Comparison of ENCODE assay signal across 34 cellular contexts in genomic region chr17:39597372-39598046, GRCh38. TPM values are rescaled to one million over a fixed set of nuclear protein-coding genes. Genes with fewer than 3 reads are reported as not detected.
DNase-seq lines count a peak whose midpoint lies in the region; ATAC-seq and TF ChIP-seq lines count a peak whose summit lies in the region.
"Had no signal": no experiment of that assay in that cellular context is flagged by ENCODE, and none has a peak within 500 bp of the region (broad histone marks: within the 10 kb centered on the region; RNA-seq: fewer than 3 reads in every experiment).

No MANE protein-coding gene starts in this region.

- TF ChIP-seq CTCF in Panc1 (IDR thresholded peaks at IDR 0.05) = no peak
- TF ChIP-seq CTCF in CD14-positive monocyte (IDR thresholded peaks at IDR 0.05) = no peak

- H3K36me3 ChIP-seq in H7 (replicated peaks; ENCODE audit: control insufficient read depth, insufficient read depth, low read length) (no peaks in the 10 kb centered on the region), Panc1 (ENCODE audit: control insufficient read depth, insufficient read depth, low read length) (no peaks in the 10 kb centered on the region)
- H3K36me3 ChIP-seq: brain microvascular endothelial cell, esophagus squamous epithelium, heart left ventricle, left ventricle myocardium inferior, right atrium auricular region, WERI-Rb-1 had no signal

- no peak overlapping the region for H3K27ac ChIP-seq in Panc1 (ENCODE audit: low read length)
- H3K27ac ChIP-seq: brain microvascular endothelial cell, esophagus squamous epithelium, foreskin keratinocyte, heart left ventricle, left ventricle myocardium inferior, right atrium auricular region, testis, WERI-Rb-1 had no signal

- ATAC-seq in Panc1 = 0 out of 2 replicates have a peak, but pooled peaks have one; percentile 47
- no peak for ATAC-seq in naive B cell (ENCODE audit: low read depth in 2 of 2)
- no peak for ATAC-seq in HG03097 (IDR thresholded peaks at IDR 0.05; ENCODE audit: low FRiP score, unreplicated experiment)
- no peak for ATAC-seq in HG03039 (IDR thresholded peaks at IDR 0.05; ENCODE audit: unreplicated experiment)
- ATAC-seq: foreskin keratinocyte, HepG2 had no signal

- DNase-seq in activated CD4-positive, alpha-beta T cell treated with anti-CD3 and anti-CD28 coated beads for 48 hours = peak; percentile 26
- DNase-seq in activated CD4-positive, alpha-beta T cell treated with anti-CD3 and anti-CD28 coated beads, Interleukin-2, amount 50 U/mL, for 48 hours = no peak
- DNase-seq in H7 (peak; percentile 61), Panc1 (ENCODE audit: low read depth, low spot score) (no peak), naive B cell (no peak), CD14-positive monocyte (ENCODE audit: low spot score) (no peak)
- DNase-seq: activated CD4-positive, alpha-beta memory T cell treated with anti-CD3 and anti-CD28 coated beads, Interleukin-2, amount 10 ng/mL, durations not matched to agents 7 days and 5 days; activated CD8-positive, alpha-beta memory T cell treated with anti-CD3 and anti-CD28 coated beads, Interleukin-2, amount 50 U/mL, for 4 hours; activated naive CD4-positive, alpha-beta T cell treated with anti-CD3 and anti-CD28 coated beads, Interleukin-2, amount 50 U/mL, for 16 hours; amniotic stem cell; brain microvascular endothelial cell; Caco-2; DND-41; esophagus squamous epithelium; foreskin keratinocyte; heart left ventricle; left ventricle myocardium inferior; mesendoderm; NCI-H2081 treated with DMSO at 0.1 percent for 48 hours; SHP77 treated with DMSO at 0.1 percent for 48 hours; stimulated activated naive CD4-positive, alpha-beta T cell treated with Interleukin-2 at 50 U/mL for 16 hours; T1000; testis; WERI-Rb-1 had no signal

- no peaks in the 10 kb centered on the region for H3K9me3 ChIP-seq in Panc1 (ENCODE audit: control insufficient read depth, insufficient read depth, low read depth, low read length)
- H3K9me3 ChIP-seq: Caco-2, esophagus squamous epithelium, heart left ventricle, left ventricle myocardium inferior, right atrium auricular region, testis had no signal

- H3K4me3 Mint-ChIP-seq in naive B cell (peak overlapping the region in 5 of 8 donors; percentile 24 to 72 (median 57)), CD14-positive monocyte (peak overlapping the region in 1 of 2 donors; percentile 75)
- H3K4me3 Mint-ChIP-seq: activated CD4-positive, alpha-beta memory T cell treated with anti-CD3 and anti-CD28 coated beads, Interleukin-2, amount 10 ng/mL, durations not matched to agents 7 days and 5 days had no signal

- H3K4me3 ChIP-seq in H7 (ENCODE audit: insufficient read depth, low read depth, low read length) = no peak overlapping the region
- H3K4me3 ChIP-seq in Panc1 (ENCODE audit: low read depth in 2 of 2, low read length in 2 of 2) = no peak overlapping the region
- H3K4me3 ChIP-seq: esophagus squamous epithelium, heart left ventricle, left ventricle myocardium inferior, right atrium auricular region, smooth muscle cell, testis had no signal

- H3K27me3 Mint-ChIP-seq in naive B cell (peaks cover 78 to 98% (median 83%) of the 10 kb centered on the region in 3 donors), CD14-positive monocyte (ENCODE audit: low read depth in 3 of 3) (peaks cover 92 to 95% (median 95%) of the 10 kb centered on the region in 3 donors)

- POLR2A ChIA-PET in Panc1 (lab: Charles Lee) = interaction anchor here (0.7 kb wide), 1 partner anchor 383 kb away, joined by 4 read pairs; the partner anchor contains the start of gene PSMD3

- peaks cover 27 to 38% (median 38%) of the 10 kb centered on the region in 3 donors for H3K4me1 Mint-ChIP-seq in naive B cell
- peaks cover 8% of the 10 kb centered on the region for H3K4me1 Mint-ChIP-seq in CD14-positive monocyte

- no TSS peak for BruUV-seq in Panc1 (replicated peaks; lab: Mats Ljungman, UMichigan)

- H3K9me3 Mint-ChIP-seq in naive B cell (peaks cover 0 to 5% (median 1%) of the 10 kb centered on the region in 7 donors), CD14-positive monocyte (peaks cover 0 to 29% (median 3%) of the 10 kb centered on the region in 7 donors)
- H3K9me3 Mint-ChIP-seq: activated CD4-positive, alpha-beta memory T cell treated with anti-CD3 and anti-CD28 coated beads, Interleukin-2, amount 10 ng/mL, durations not matched to agents 7 days and 5 days had no signal

- peak overlapping the region in 1 of 6 donors; percentile 53 for H3K27ac Mint-ChIP-seq in naive B cell
- H3K27ac Mint-ChIP-seq in CD14-positive monocyte = no peak overlapping the region
- H3K27ac Mint-ChIP-seq: activated CD4-positive, alpha-beta memory T cell treated with anti-CD3 and anti-CD28 coated beads, Interleukin-2, amount 10 ng/mL, durations not matched to agents 7 days and 5 days had no signal

- CTCF ChIA-PET in Panc1 (lab: Charles Lee) = no interaction called here

- H3K36me3 Mint-ChIP-seq in naive B cell (peaks cover 0 to 2% of the 10 kb centered on the region in 2 donors), CD14-positive monocyte (peaks cover 0 to 6% of the 10 kb centered on the region in 2 donors)

- intact Hi-C loops in Panc1 (cut with micrococcal nuclease; ENCODE audit: unreplicated experiment) = no loop called here
- intact Hi-C loops in CD14-positive monocyte (cut with micrococcal nuclease) = no loop called here

- in situ Hi-C loops in Panc1 (cut with HindIII; ENCODE audit: low pct_unique_long_range_greater_than_20kb, low sequenced_read_pairs) = no loop called here

- H3K27me3 ChIP-seq in H7 (ENCODE audit: control insufficient read depth, insufficient read depth, low read length) = peaks cover 99% of the 10 kb centered on the region
- H3K27me3 ChIP-seq in Panc1 (ENCODE audit: control insufficient read depth, insufficient read depth, low read length) = peaks cover 16% of the 10 kb centered on the region; the same call in 1 of the 2 replicates
- H3K27me3 ChIP-seq: testis had no signal

- H3K4me1 ChIP-seq in Panc1 (ENCODE audit: control insufficient read depth, insufficient read depth, low read length) = peaks cover 12% of the 10 kb centered on the region; the same call in 1 of the 2 replicates
- H3K4me1 ChIP-seq: Caco-2 had no signal

RNA-seq across cellular contexts. Expression of gene NEUROD2, which starts 10.2 kb away (rescaled TPM):
- total RNA-seq in H7 (2014; rRNA removed; shearing (Covaris generic)) = not detected in 2 replicates
- total RNA-seq in Panc1 (2021; ENCODE audit: unreplicated experiment) = not detected
- not detected for polyA plus RNA-seq in Panc1 (2012; ENCODE audit: insufficient read length)
- polyA plus RNA-seq in naive B cell (ENCODE audit: low read depth in 6 of 6) (under 1 TPM in 1 of 6 donors, not detected in 5; 0.09 TPM), CD14-positive monocyte (not detected)
- total RNA-seq: activated CD4-positive, alpha-beta memory T cell treated with anti-CD3 and anti-CD28 coated beads, Interleukin-2, amount 10 ng/mL, durations not matched to agents 7 days and 5 days; Caco-2; chondrocyte; esophagus squamous epithelium; foreskin keratinocyte; heart left ventricle; HepG2; left ventricle myocardium inferior; NCI-H460; right atrium auricular region; smooth muscle cell; ureter had no signal
- polyA plus RNA-seq: AG04450, foreskin keratinocyte, heart left ventricle, HepG2, keratinocyte had no signal

RNA-seq across cellular contexts. Expression of gene PPP1R1B, which starts 29.2 kb away (rescaled TPM):
- 8.3 and 11.8 TPM in 2 replicates for total RNA-seq in H7 (2014; rRNA removed; shearing (Covaris generic))
- 45.7 TPM for total RNA-seq in Panc1 (2021; ENCODE audit: unreplicated experiment)
- 80.3 TPM for polyA plus RNA-seq in Panc1 (2012; ENCODE audit: insufficient read length)
- under 1 TPM in 1 of 6 donors, not detected in 5; 0.12 TPM for polyA plus RNA-seq in naive B cell (ENCODE audit: low read depth in 6 of 6)
- not detected for polyA plus RNA-seq in CD14-positive monocyte
- total RNA-seq: activated CD4-positive, alpha-beta memory T cell treated with anti-CD3 and anti-CD28 coated beads, Interleukin-2, amount 10 ng/mL, durations not matched to agents 7 days and 5 days; Caco-2; HepG2; smooth muscle cell had no signal
- polyA plus RNA-seq: AG04450, smooth muscle cell had no signal

RNA-seq across cellular contexts. Expression of gene STARD3, which starts 39.4 kb away (rescaled TPM):
- total RNA-seq in H7 (2014; rRNA removed; shearing (Covaris generic)) = 55.6 and 66.3 TPM in 2 replicates
- 44.8 TPM for total RNA-seq in Panc1 (2021; ENCODE audit: unreplicated experiment)
- 61.7 TPM for polyA plus RNA-seq in Panc1 (2012; ENCODE audit: insufficient read length)
- polyA plus RNA-seq in naive B cell (ENCODE audit: low read depth in 6 of 6) = 10 to 100 TPM; 30.7 to 53.7 (median 42.0) TPM
- polyA plus RNA-seq in CD14-positive monocyte = 10 to 100 TPM; 35.1 to 45.3 TPM

Comparison
In these comparisons a context has a peak if more than half of its experiments do, and no peak if none do; other contexts are left out.
1. DNase-seq: peak in activated CD4-positive, alpha-beta T cell treated with anti-CD3 and anti-CD28 coated beads for 48 hours (single experiment) and H7 (single experiment); none in activated CD4-positive, alpha-beta T cell treated with anti-CD3 and anti-CD28 coated beads, Interleukin-2, amount 50 U/mL, for 48 hours (0 of 2), Panc1 (single experiment), naive B cell (single experiment) and CD14-positive monocyte (single experiment).